Comparison of ENCODE assay signal across 17 cellular contexts in the genomic region with DNA sequence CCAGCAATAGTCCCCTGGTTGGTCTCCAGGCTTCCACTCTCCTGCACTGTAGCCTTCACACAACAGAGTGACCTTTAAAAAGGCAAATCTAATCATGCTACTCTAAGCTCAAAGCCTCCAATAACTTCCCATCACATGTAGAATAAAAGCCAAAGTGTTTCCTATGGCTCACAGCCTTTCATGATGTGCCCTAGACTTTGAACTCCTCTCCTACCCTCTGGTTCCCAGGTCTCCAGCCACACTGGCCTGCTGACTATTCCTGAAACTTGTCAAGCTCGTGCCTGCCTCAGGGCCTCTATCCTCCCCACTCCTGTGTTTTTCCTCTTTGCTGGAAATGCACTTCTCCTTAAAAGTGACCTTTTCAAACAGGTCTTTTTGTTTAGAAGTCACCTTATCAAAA. TPM values are rescaled to one million over a fixed set of nuclear protein-coding genes. Genes with fewer than 3 reads are reported as not detected.
A peak's percentile ranks its signal among the peaks of the same experiment; 100 is the strongest.
DNase-seq lines count a peak whose midpoint lies in the region; ATAC-seq and TF ChIP-seq lines count a peak whose summit lies in the region.
"Had no signal": no experiment of that assay in that cellular context is flagged by ENCODE, and none has a peak within 500 bp of the region (broad histone marks: within the 10 kb centered on the region; RNA-seq: fewer than 3 reads in every experiment).

No MANE protein-coding gene starts in this region.

- TF ChIP-seq CTCF in Caco-2 (IDR thresholded peaks at IDR 0.05; ENCODE audit: insufficient read depth in 1 of 2, low read depth in 1 of 2, low read length in 1 of 2, severe bottlenecking in 1 of 2, unreplicated experiment in 1 of 2) = no peak

- H3K23ac ChIP-seq in trophoblast cell (ENCODE audit: low read length) = no peak overlapping the region

- H2BK12ac ChIP-seq in trophoblast cell (ENCODE audit: low read length) = peak overlapping the region; percentile 11

- H3K27ac Mint-ChIP-seq in Caco-2 (ENCODE audit: unreplicated experiment) = peak overlapping the region; percentile 39
- H3K27ac Mint-ChIP-seq: activated naive CD4-positive, alpha-beta T cell treated with anti-CD3 and anti-CD28 coated beads, Interleukin-2, amount 50 U/mL, for 24 hours had no signal

- peaks cover 15% of the 10 kb centered on the region for H3K79me1 ChIP-seq in trophoblast cell (ENCODE audit: low read length)

- H3K79me2 ChIP-seq in Karpas-422 (ENCODE audit: low read length) (peaks cover 68% of the 10 kb centered on the region), trophoblast cell (ENCODE audit: control insufficient read depth, insufficient read depth, low read length, poor library complexity) (peaks cover 23% of the 10 kb centered on the region)

- ATAC-seq in GM19023 (IDR thresholded peaks at IDR 0.05; ENCODE audit: unreplicated experiment) = no peak
- ATAC-seq in Right ventricle myocardium superior (ENCODE audit: poor library complexity) = no peak
- no peak for ATAC-seq in HG02763 (IDR thresholded peaks at IDR 0.05; ENCODE audit: unreplicated experiment)
- ATAC-seq: heart left ventricle, SK-N-SH treated with all-trans-retinoic acid at 6 μM for 48 hours, upper lobe of right lung had no signal

- H3K27me3 Mint-ChIP-seq in Caco-2 (ENCODE audit: insufficient read depth, unreplicated experiment) = no peaks in the 10 kb centered on the region
- H3K27me3 Mint-ChIP-seq: activated naive CD4-positive, alpha-beta T cell treated with anti-CD3 and anti-CD28 coated beads, Interleukin-2, amount 50 U/mL, for 24 hours had no signal

- H3K36me3 Mint-ChIP-seq in Caco-2 (ENCODE audit: insufficient read depth, unreplicated experiment) = peaks cover 6% of the 10 kb centered on the region

- H2AFZ ChIP-seq in Karpas-422 (ENCODE audit: low read length) (no peak overlapping the region), trophoblast cell (ENCODE audit: insufficient read depth, low read length, poor library complexity) (no peak overlapping the region)
- H2AFZ ChIP-seq: GM23248 had no signal

- H3K36me3 ChIP-seq in Caco-2 (ENCODE audit: control insufficient read depth, insufficient read depth, low read length) (no peaks in the 10 kb centered on the region), Karpas-422 (ENCODE audit: insufficient read depth, low read length) (no peaks in the 10 kb centered on the region), trophoblast cell (ENCODE audit: control insufficient read depth in 1 of 2, insufficient read depth in 2 of 2, low read length in 2 of 2) (peaks cover 2% of the 10 kb centered on the region in 2 experiments)
- H3K36me3 ChIP-seq: esophagus muscularis mucosa, heart left ventricle, MG63, upper lobe of right lung had no signal

- H3K18ac ChIP-seq in trophoblast cell (ENCODE audit: low read length) = no peak overlapping the region

- H3K4me1 ChIP-seq in Caco-2 (peaks cover 7% of the 10 kb centered on the region), Karpas-422 (ENCODE audit: low read length) (peaks cover 20% of the 10 kb centered on the region), trophoblast cell (ENCODE audit: control insufficient read depth in 1 of 2, insufficient read depth in 2 of 2, low read length in 2 of 2) (peaks cover 4 to 7% of the 10 kb centered on the region in 2 experiments)

- H3K27ac ChIP-seq in Karpas-422 (ENCODE audit: low read length) (no peak overlapping the region), trophoblast cell (ENCODE audit: low read depth, low read length) (peak overlapping the region; percentile 53)
- H3K27ac ChIP-seq: esophagus muscularis mucosa, GM23248, upper lobe of right lung had no signal

- DNase-seq in Caco-2 = no peak
- peak; percentile 45 for DNase-seq in Karpas-422
- peak; percentile 25 for DNase-seq in foreskin melanocyte
- peak in 1 of 2 donors; percentile 24 for DNase-seq in trophoblast cell
- DNase-seq in Right ventricle myocardium superior = no peak
- DNase-seq in NCI-H2227 treated with DMSO at 0.1 percent for 48 hours (lab: John Stamatoyannopoulos, UW) = no peak
- DNase-seq: activated CD4-positive, alpha-beta T cell treated with anti-CD3 and anti-CD28 coated beads, Interleukin-2, amount 50 U/mL, for 1 hour; GM23248; heart left ventricle; MG63; NCI-H1694 treated with DMSO at 0.1 percent for 48 hours; upper lobe of right lung had no signal

- no peaks in the 10 kb centered on the region; the same call in 1 of the 2 replicates for H3K9me3 ChIP-seq in Caco-2
- H3K9me3 ChIP-seq in Karpas-422 (ENCODE audit: low read length) = no peaks in the 10 kb centered on the region
- H3K9me3 ChIP-seq in trophoblast cell (ENCODE audit: insufficient read depth, low read depth, low read length) = no peaks in the 10 kb centered on the region
- H3K9me3 ChIP-seq: esophagus muscularis mucosa, MG63, upper lobe of right lung had no signal

- H3K14ac ChIP-seq in trophoblast cell (ENCODE audit: low read length) = no peak overlapping the region

- BruUV-seq in Caco-2 (replicated peaks; lab: Mats Ljungman, UMichigan) = no TSS peak

- POLR2A ChIA-PET in Caco-2 (lab: Charles Lee) = interaction anchor here (0.7 kb wide), 1 partner anchor 70 kb away, joined by 4 read pairs; the partner anchor contains the start of gene UBE2D3

- peak overlapping the region; percentile 85 for H3K4ac ChIP-seq in trophoblast cell (ENCODE audit: low read depth, low read length)

- H2AK5ac ChIP-seq in trophoblast cell (ENCODE audit: low read length) = no peak overlapping the region

- H3K4me3 ChIP-seq in Caco-2 (ENCODE audit: low read depth, low read length) (no peak overlapping the region), Karpas-422 (ENCODE audit: low read length) (no peak overlapping the region), trophoblast cell (ENCODE audit: low read depth, low read length) (no peak overlapping the region)
- H3K4me3 ChIP-seq: esophagus muscularis mucosa, GM23248, heart left ventricle, MG63, upper lobe of right lung had no signal

- H3K9me2 ChIP-seq in Karpas-422 (replicated peaks; ENCODE audit: insufficient read depth, low read length) = no peaks in the 10 kb centered on the region

- peak overlapping the region; percentile 41 for H4K91ac ChIP-seq in trophoblast cell (ENCODE audit: low read depth, low read length)

- no peaks in the 10 kb centered on the region for H4K20me1 ChIP-seq in Karpas-422 (ENCODE audit: insufficient read depth, low read depth, low read length)

- no CpG with 5 or more reads among the region's 1 CpG for WGBS in trophoblast cell (ENCODE audit: extremely low coverage, insufficient coverage, insufficient read length)

- intact Hi-C loops in Caco-2 (cut with micrococcal nuclease; ENCODE audit: unreplicated experiment) (no loop called here), Right ventricle myocardium superior (cut with DNase I) (no loop called here)

- peak overlapping the region; percentile 14 for H2BK120ac ChIP-seq in trophoblast cell (ENCODE audit: insufficient read depth, low read length, poor library complexity)

- H4K12ac ChIP-seq in trophoblast cell (ENCODE audit: low read depth, low read length) = no peak overlapping the region

- H3K27me3 ChIP-seq in Caco-2 (replicated peaks; ENCODE audit: control insufficient read depth, insufficient read depth, low read length) (no peaks in the 10 kb centered on the region), Karpas-422 (ENCODE audit: low read length) (no peaks in the 10 kb centered on the region), trophoblast cell (ENCODE audit: insufficient read depth, low read length) (no peaks in the 10 kb centered on the region)
- H3K27me3 ChIP-seq: esophagus muscularis mucosa, heart left ventricle, MG63, upper lobe of right lung had no signal

- CTCF ChIA-PET in Caco-2 (lab: Charles Lee) = no interaction called here

- peak overlapping the region; percentile 39 for H3K4me3 Mint-ChIP-seq in Caco-2 (ENCODE audit: unreplicated experiment)
- H3K4me3 Mint-ChIP-seq: activated naive CD4-positive, alpha-beta T cell treated with anti-CD3 and anti-CD28 coated beads, Interleukin-2, amount 50 U/mL, for 24 hours had no signal

- no peak overlapping the region for H4K8ac ChIP-seq in trophoblast cell (ENCODE audit: low read depth, low read length)

- peaks cover 19% of the 10 kb centered on the region for H3K4me1 Mint-ChIP-seq in Caco-2 (ENCODE audit: low read depth, unreplicated experiment)

- H3K9me3 Mint-ChIP-seq in Caco-2 (ENCODE audit: unreplicated experiment) = no peaks in the 10 kb centered on the region
- H3K9me3 Mint-ChIP-seq: activated naive CD4-positive, alpha-beta T cell treated with anti-CD3 and anti-CD28 coated beads, Interleukin-2, amount 50 U/mL, for 24 hours had no signal

- H3K9ac ChIP-seq in Karpas-422 (ENCODE audit: low read length) (no peak overlapping the region), trophoblast cell (ENCODE audit: low read length) (no peak overlapping the region)
- H3K9ac ChIP-seq: GM23248 had no signal

- H2BK5ac ChIP-seq in trophoblast cell (ENCODE audit: low read depth, low read length, poor library complexity) = no peak overlapping the region

- no peak overlapping the region for H3K4me2 ChIP-seq in Karpas-422 (ENCODE audit: low read depth, low read length, poor library complexity, severe bottlenecking)
- H3K4me2 ChIP-seq in trophoblast cell (ENCODE audit: low read length) = peak overlapping the region; percentile 24

RNA-seq across cellular contexts. Expression of gene MANBA, which starts 3.1 kb away (rescaled TPM):
- 52.1 and 53.5 TPM in 2 replicates for total RNA-seq in Caco-2 (2022)
- 57.2 and 91.6 TPM in 2 replicates for total RNA-seq in Karpas-422 (2014; rRNA removed; shearing (Covaris generic); ENCODE audit: low replicate concordance)
- polyA plus RNA-seq in trophoblast cell (2013) = 113 and 115 TPM in 2 replicates
- total RNA-seq in Right ventricle myocardium superior = 22.4 TPM

Comparison
In these comparisons a context has a peak if more than half of its experiments do, and no peak if none do; other contexts are left out.
1. DNase-seq: peak in Karpas-422 (single experiment) and foreskin melanocyte (single experiment); none in Caco-2 (0 of 2), Right ventricle myocardium superior (single experiment) and NCI-H2227 treated with DMSO at 0.1 percent for 48 hours (single experiment).